ENCODE assay signal across 8 cellular contexts in the genomic region with DNA sequence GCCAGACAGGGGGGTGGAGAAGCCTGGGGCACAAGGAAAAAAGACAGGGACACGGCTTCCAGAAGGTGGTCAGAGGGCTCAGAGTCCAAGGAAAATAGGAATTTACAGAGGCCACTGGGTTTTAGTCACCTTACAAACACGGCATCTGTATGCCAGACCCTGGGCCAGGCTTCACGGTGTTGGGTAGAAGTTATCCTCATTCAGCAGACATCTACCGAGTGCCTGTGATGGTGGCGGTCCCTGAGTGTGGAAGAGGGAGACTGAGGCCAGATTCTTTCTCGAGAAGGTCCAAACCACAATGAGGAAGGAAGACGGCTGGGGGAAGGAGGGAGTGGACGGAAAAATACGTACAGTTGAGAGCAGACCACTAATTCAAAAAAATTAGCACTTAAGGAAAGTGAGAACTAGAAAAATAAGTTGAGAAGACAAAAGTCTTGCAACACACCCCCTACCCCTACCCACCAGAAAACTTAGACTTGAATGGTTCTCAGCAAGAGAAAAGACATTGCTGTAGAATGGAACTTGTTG. TPM values are rescaled to one million over a fixed set of nuclear protein-coding genes. Genes with fewer than 3 reads are reported as not detected.
DNase-seq lines count a peak whose midpoint lies in the region; ATAC-seq, FAIRE-seq and TF ChIP-seq lines count a peak whose summit lies in the region.

No MANE protein-coding gene starts in this region.

- no peaks in the 10 kb centered on the region for H3K79me1 ChIP-seq in H1 (ENCODE audit: low read depth, low read length)

- H2BK120ac ChIP-seq in H1 (replicated peaks; ENCODE audit: low read depth, low read length), result no peak overlapping the region

- no peak overlapping the region for H4K5ac ChIP-seq in H1 (ENCODE audit: insufficient read length, low read depth, low read length)

- H2BK15ac ChIP-seq in H1 (ENCODE audit: low read length), result peak overlapping the region; percentile 95; the same call in 1 of the 2 replicates

- H3K14ac ChIP-seq in H1 (ENCODE audit: insufficient read length), result no peak overlapping the region

- H3K9ac ChIP-seq in H1 (replicated peaks in 1 of 4; ENCODE audit: extremely low read depth in 1 of 4, low read depth in 3 of 4, low read length in 3 of 4), result peak overlapping the region; percentile 24 to 67 (median 64); a peak in 5 of 7 replicates
- H3K9ac ChIP-seq in parathyroid adenoma, result no peak overlapping the region

- H2AFZ ChIP-seq in OCI-LY7 (ENCODE audit: low read length), result no peak overlapping the region
- H2AFZ ChIP-seq in H1 (ENCODE audit: low read length), result peak overlapping the region; percentile 92
- H2AFZ ChIP-seq in parathyroid adenoma, result peak overlapping the region; percentile 47

- H3K9me3 ChIP-seq in OCI-LY7 (ENCODE audit: low read length) (no peaks in the 10 kb centered on the region), H1 (ENCODE audit: insufficient read depth in 2 of 2, low read depth in 1 of 2, low read length in 1 of 2) (no peaks in the 10 kb centered on the region), parathyroid adenoma (ENCODE audit: control insufficient read depth, low read length) (no peaks in the 10 kb centered on the region)

- H3K4ac ChIP-seq in H1 (replicated peaks; ENCODE audit: insufficient read length, low read depth, low read length), result no peak overlapping the region

- WGBS in H1 (ENCODE audit: extremely low coverage in 1 of 2, insufficient coverage in 1 of 2, insufficient read length in 1 of 2, insufficient replicate concordance in 2 of 2, low coverage in 1 of 2, low lambda C conversion rate in 2 of 2, missing lambda C conversion rate in 1 of 2), 2 experiments, result 85% methylated on average over 9 of the region's 9 CpGs; no CpG with 5 or more reads in 1 of the 2 experiments

- H3K4me2 ChIP-seq in OCI-LY7 (ENCODE audit: low read length) (peak overlapping the region; percentile 96), H1 (ENCODE audit: insufficient read depth in 1 of 2, low read depth in 2 of 2, low read length in 2 of 2) (peak overlapping the region; percentile 82 to 87), parathyroid adenoma (ENCODE audit: low read length) (peak overlapping the region; percentile 77)

- H4K20me1 ChIP-seq in OCI-LY7 (ENCODE audit: insufficient read depth, low read length), result peaks cover 30% of the 10 kb centered on the region
- H4K20me1 ChIP-seq in H1 (replicated peaks in 1 of 2; ENCODE audit: control insufficient read depth in 1 of 2, insufficient read depth in 2 of 2, low read length in 2 of 2), result peaks cover 5 to 22% of the 10 kb centered on the region in 2 experiments

- DNase-seq in GF-D8 (lab: John Stamatoyannopoulos, UW) (peak; percentile 31), OCI-LY7 (ENCODE audit: low spot score) (no peak), H1 (ENCODE audit: low read depth in 1 of 2, low spot score in 2 of 2) (no peak), NCI-H2107 (lab: John Stamatoyannopoulos, UW) (no peak), NCI-H526 (lab: John Stamatoyannopoulos, UW) (no peak)
- no peak for DNase-seq in stimulated activated CD4-positive, alpha-beta T cell treated with anti-CD3 and anti-CD28 coated beads, Interleukin-2, amount 100 ng/mL, for 24 hours

- no peak for TF ChIP-seq EP300 in H1 (IDR thresholded peaks at IDR 0.05; ENCODE audit: borderline replicate concordance in 1 of 2, low read depth in 2 of 2, low read length in 2 of 2)

- BruUV-seq in OCI-LY7 (replicated peaks; lab: Mats Ljungman, UMichigan), result no TSS peak

- H2AK5ac ChIP-seq in H1 (ENCODE audit: low read depth, low read length), result no peak overlapping the region; the same call in 1 of the 2 replicates

- no peak overlapping the region for H3K23ac ChIP-seq in H1 (ENCODE audit: insufficient read length)

- H3K36me3 ChIP-seq in OCI-LY7 (ENCODE audit: insufficient read depth, low read length) (peaks cover 41% of the 10 kb centered on the region), H1 (ENCODE audit: control insufficient read depth in 2 of 4, insufficient read depth in 4 of 4, low read length in 3 of 4) (no peaks in the 10 kb centered on the region; a peak in 1 of 8 replicates), parathyroid adenoma (ENCODE audit: control insufficient read depth, insufficient read depth, low read length) (no peaks in the 10 kb centered on the region)

- H3K27me3 ChIP-seq in H1 (replicated peaks in 1 of 4; ENCODE audit: control insufficient read depth in 3 of 4, extremely low read depth in 1 of 4, insufficient read depth in 3 of 4, low read length in 3 of 4), result peaks cover 38 to 79% (median 70%) of the 10 kb centered on the region in 4 experiments
- H3K27me3 ChIP-seq in parathyroid adenoma (ENCODE audit: control insufficient read depth, insufficient read depth, low read length), result no peaks in the 10 kb centered on the region

- H3K27ac ChIP-seq in OCI-LY7 (ENCODE audit: low read depth, low read length, poor library complexity, severe bottlenecking) (peak overlapping the region; percentile 98), H1 (ENCODE audit: low read depth, low read length) (no peak overlapping the region), parathyroid adenoma (peak overlapping the region; percentile 70)

- no peak overlapping the region for H3K56ac ChIP-seq in H1 (replicated peaks; ENCODE audit: insufficient read length, low read depth, low read length)

- H2BK20ac ChIP-seq in H1 (ENCODE audit: low read length), result no peak overlapping the region

- no peak for ATAC-seq in GM18520 (IDR thresholded peaks at IDR 0.05; ENCODE audit: unreplicated experiment)

- no peak overlapping the region for H3K18ac ChIP-seq in H1 (ENCODE audit: extremely low read depth, low read length)

- H3K4me3 ChIP-seq in OCI-LY7 (ENCODE audit: low read depth, low read length, poor library complexity, severe bottlenecking) (peak overlapping the region; percentile 96), H1 (ENCODE audit: extremely low read depth in 1 of 4, insufficient read depth in 2 of 4, low read depth in 3 of 4, low read length in 4 of 4) (peak overlapping the region; percentile 34 to 92 (median 44); a peak in 7 of 8 replicates), parathyroid adenoma (ENCODE audit: low read depth, low read length) (peak overlapping the region; percentile 39)

- H4K91ac ChIP-seq in H1 (replicated peaks; ENCODE audit: insufficient read length, low read length), result no peak overlapping the region

- H2BK12ac ChIP-seq in H1 (ENCODE audit: low read depth, low read length), result 0 out of 2 replicates have a peak overlapping the region, but pooled peaks have one; percentile 80

- FAIRE-seq in H1 (lab: Jason Lieb, UNC), result no peak

- H4K8ac ChIP-seq in H1 (ENCODE audit: extremely low read depth, insufficient read depth, low read length), result no peak overlapping the region

- peaks cover 13% of the 10 kb centered on the region for H3K23me2 ChIP-seq in H1 (ENCODE audit: low read depth, low read length)

- CTCF ChIA-PET in OCI-LY7 (lab: Charles Lee; ENCODE audit: unreplicated experiment), result interaction anchor here (0.6 kb wide), 1 partner anchor 13 kb away, joined by 6 read pairs; no protein-coding TSS in a partner anchor
- CTCF ChIA-PET in H1 (lab: Charles Lee; ENCODE audit: partially characterized antibody), result interaction anchor here (1.0 to 9.3 kb wide), 3 partner anchors 18 to 34 kb away, joined by 4 to 123 read pairs (median 30); no protein-coding TSS in a partner anchor

- TF ChIP-seq POLR2A in H1 (IDR thresholded peaks at IDR 0.05; ENCODE audit: control extremely low read depth in 1 of 2, low read depth in 2 of 2, low read length in 2 of 2), result no peak

- peaks cover 66% of the 10 kb centered on the region for H3K4me1 ChIP-seq in OCI-LY7 (ENCODE audit: insufficient read depth, low read length, poor library complexity, severe bottlenecking)
- peaks cover 14 to 33% (median 18%) of the 10 kb centered on the region in 4 experiments for H3K4me1 ChIP-seq in H1 (replicated peaks in 1 of 4; ENCODE audit: control insufficient read depth in 3 of 4, insufficient read depth in 4 of 4, low read length in 3 of 4)
- H3K4me1 ChIP-seq in parathyroid adenoma, result peaks cover 13% of the 10 kb centered on the region

- H3K79me2 ChIP-seq in OCI-LY7 (ENCODE audit: insufficient read depth, low read depth, low read length) (peaks cover 70% of the 10 kb centered on the region), H1 (ENCODE audit: control insufficient read depth in 1 of 2, insufficient read depth in 2 of 2, low read length in 2 of 2) (no peaks in the 10 kb centered on the region), parathyroid adenoma (no peaks in the 10 kb centered on the region)

- TF ChIP-seq RAD21 in H1 (IDR thresholded peaks at IDR 0.05 in 1 of 2, conservative IDR thresholded peaks at IDR 0.05 in 1 of 2; ENCODE audit: low read depth in 2 of 2, low read length in 2 of 2), result no peak

- H3K9me2 ChIP-seq in OCI-LY7 (ENCODE audit: insufficient read depth, low read length), result no peaks in the 10 kb centered on the region

- H2BK5ac ChIP-seq in H1 (ENCODE audit: low read depth, low read length), result no peak overlapping the region

- TF ChIP-seq CTCF in OCI-LY7 (conservative IDR thresholded peaks at IDR 0.05; ENCODE audit: low read length), result no peak
- no peak for TF ChIP-seq CTCF in H1 (IDR thresholded peaks at IDR 0.05; ENCODE audit: control extremely low read depth in 1 of 3, insufficient read depth in 1 of 3, low read depth in 1 of 3, low read length in 3 of 3)
- no peak for TF ChIP-seq CTCF in parathyroid adenoma (IDR thresholded peaks at IDR 0.05)

- intact Hi-C loops in OCI-LY7 (cut with micrococcal nuclease; ENCODE audit: unreplicated experiment), result no loop called here

- POLR2A ChIA-PET in OCI-LY7 (lab: Charles Lee), result interaction anchor here (0.6 to 9.7 kb wide), 8 partner anchors 14 to 1983 kb away, joined by 3 to 309 read pairs (median 6); no protein-coding TSS in a partner anchor
- POLR2A ChIA-PET in H1 (lab: Charles Lee; ENCODE audit: partially characterized antibody), result interaction anchor here (0.6 to 3.3 kb wide), 3 partner anchors 23 to 298 kb away, joined by 3 to 11 read pairs (median 4); no protein-coding TSS in a partner anchor

RNA-seq across cellular contexts. Expression of a gene that starts 0.9 kb away (rescaled TPM):
- total RNA-seq in OCI-LY7 (2014; rRNA removed; shearing (Covaris generic)), result 146 and 156 TPM in 2 replicates
- 99.5 and 102 TPM in 2 replicates for total RNA-seq in OCI-LY7 (2022)
- 4.1 and 4.8 TPM in 2 replicates for total RNA-seq in H1 (2021; fragmentation: NEBNext Ultra II Directional; extraction: Animal tissue kit (Norgen Biotek cat#: 25700))
- 11.0 and 15.1 TPM in 2 replicates for polyA plus RNA-seq in H1 (2011; rRNA removed)
- 10.1 TPM for polyA plus RNA-seq in H1 (2011; cell fraction: cytosol; rRNA removed)
- polyA plus RNA-seq in H1 (2011; cell fraction: nucleus; rRNA removed), result 10.0 TPM
- 5.6 to 6.3 TPM (median 5.9 TPM) in 4 replicates for polyA plus RNA-seq in H1 (2012, experiment 1 of 2)
- 7.6 TPM for polyA plus RNA-seq in H1 (2012, experiment 2 of 2)
- polyA plus RNA-seq in H1 (2013, experiment 1 of 2), result 2.1 TPM
- 2.6 TPM for polyA plus RNA-seq in H1 (2013, experiment 2 of 2)
- 7.2 and 7.6 TPM in 2 replicates for polyA minus RNA-seq in H1 (2011; rRNA and poly(A)+ RNA removed)
- polyA minus RNA-seq in H1 (2011; cell fraction: cytosol; rRNA and poly(A)+ RNA removed), result 9.8 TPM
- 19.8 TPM for polyA minus RNA-seq in H1 (2011; cell fraction: nucleus; rRNA and poly(A)+ RNA removed)

RNA-seq across cellular contexts. Expression of a gene that starts 46.5 kb away (rescaled TPM):
- total RNA-seq in OCI-LY7 (2014; rRNA removed; shearing (Covaris generic)), result 0.05 TPM in 1 of 2 replicates, not detected in the other
- total RNA-seq in OCI-LY7 (2022), result not detected in 2 replicates
- total RNA-seq in H1 (2021; fragmentation: NEBNext Ultra II Directional; extraction: Animal tissue kit (Norgen Biotek cat#: 25700)), result 0.27 and 0.32 TPM in 2 replicates
- polyA plus RNA-seq in H1 (2011; rRNA removed), result 0.17 and 0.20 TPM in 2 replicates
- 0.12 TPM for polyA plus RNA-seq in H1 (2011; cell fraction: cytosol; rRNA removed)
- 0.24 TPM for polyA plus RNA-seq in H1 (2011; cell fraction: nucleus; rRNA removed)
- polyA plus RNA-seq in H1 (2012, experiment 1 of 2), result 0.12 to 0.33 TPM (median 0.15 TPM) in 4 replicates
- polyA plus RNA-seq in H1 (2012, experiment 2 of 2), result 0.38 TPM
- polyA plus RNA-seq in H1 (2013, experiment 1 of 2), result 0.22 TPM
- polyA plus RNA-seq in H1 (2013, experiment 2 of 2), result 0.31 TPM
- polyA minus RNA-seq in H1 (2011; rRNA and poly(A)+ RNA removed), result 0.41 and 0.54 TPM in 2 replicates
- not detected for polyA minus RNA-seq in H1 (2011; cell fraction: cytosol; rRNA and poly(A)+ RNA removed)
- polyA minus RNA-seq in H1 (2011; cell fraction: nucleus; rRNA and poly(A)+ RNA removed), result not detected

Comparison
In these comparisons a context has a peak if more than half of its experiments do, and no peak if none do; other contexts are left out.
1. H3K4me3 ChIP-seq: peak in every context shown above with its lines; median percentile 96 in OCI-LY7; 44 in H1; 39 in parathyroid adenoma.
2. RNA of a gene that starts 0.9 kb away (total RNA-seq): 99.5 to 156 TPM in OCI-LY7; 4.1 to 4.8 TPM in H1; every median in the first group is over 10 times any median in the second.
3. Peak in every context shown above with its lines, with median percentiles within 50 percentile points of each other: H3K4me2 ChIP-seq.